17 cellular contexts compared by ENCODE assay signal in the genomic region with DNA sequence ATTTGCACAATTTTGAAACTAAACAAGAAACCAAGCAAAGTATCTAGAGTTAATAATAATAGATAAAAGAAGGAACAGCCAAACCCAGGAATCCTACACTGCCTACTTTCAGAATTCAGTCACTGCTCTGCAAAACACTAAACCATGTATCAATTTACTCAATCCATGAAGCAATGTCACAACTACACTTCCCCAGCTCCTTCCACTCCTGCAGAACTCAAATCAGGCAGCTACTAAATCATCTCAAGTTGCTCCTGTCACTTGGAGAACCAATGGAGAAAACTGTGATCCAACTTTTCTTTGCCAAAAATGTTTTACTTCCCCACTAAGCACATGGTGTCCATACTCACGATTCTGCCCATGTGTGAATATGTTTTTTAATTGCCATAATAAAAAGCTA. TPM values are rescaled to one million over a fixed set of nuclear protein-coding genes. Genes with fewer than 3 reads are reported as not detected.
A peak's percentile ranks its signal among the peaks of the same experiment; 100 is the strongest.
DNase-seq lines count a peak whose midpoint lies in the region; ATAC-seq, FAIRE-seq and TF ChIP-seq lines count a peak whose summit lies in the region.
"Had no signal": no experiment of that assay in that cellular context is flagged by ENCODE, and none has a peak within 500 bp of the region (broad histone marks: within the 10 kb centered on the region; RNA-seq: fewer than 3 reads in every experiment).

No MANE protein-coding gene starts in this region.

- peak; percentile 5 for DNase-seq in NCI-H1105 treated with DMSO at 0.1 percent for 48 hours (lab: John Stamatoyannopoulos, UW)
- DNase-seq in NCI-H1105 (lab: John Stamatoyannopoulos, UW): no peak
- DNase-seq in HEK293T (ENCODE audit: extremely low spot score): peak; percentile 6
- no peak for DNase-seq in H1 (ENCODE audit: low read depth in 1 of 2, low spot score in 2 of 2)
- DNase-seq in gastrocnemius medialis: no peak
- no peak for DNase-seq in C1 segment of cervical spinal cord (lab: John Stamatoyannopoulos, UW)
- no peak for DNase-seq in left ventricle myocardium inferior
- DNase-seq: 8988T; Calu3; CD8-positive, alpha-beta T cell; DMS79 treated with DMSO at 0.1 percent for 48 hours; GF-D8; GOT3; H9; IMR-90 had no signal

- H2BK20ac ChIP-seq in H1 (ENCODE audit: low read length): no peak overlapping the region

- no peak overlapping the region for H2BK15ac ChIP-seq in H1 (ENCODE audit: low read length)

- intact Hi-C loops in gastrocnemius medialis (cut with DNase I; ENCODE audit: low total_unique reads): no loop called here
- intact Hi-C loops in left ventricle myocardium inferior (cut with micrococcal nuclease): no loop called here

- TF ChIP-seq CTCF in H1 (IDR thresholded peaks at IDR 0.05; ENCODE audit: control extremely low read depth in 1 of 3, insufficient read depth in 1 of 3, low read depth in 1 of 3, low read length in 3 of 3): no peak
- no peak for TF ChIP-seq CTCF in gastrocnemius medialis (IDR thresholded peaks at IDR 0.05 in 4 of 5, conservative IDR thresholded peaks at IDR 0.05 in 1 of 5)
- no peak for TF ChIP-seq CTCF in left ventricle myocardium inferior (IDR thresholded peaks at IDR 0.05; ENCODE audit: borderline replicate concordance)

- no peak overlapping the region for H4K5ac ChIP-seq in H1 (ENCODE audit: insufficient read length, low read depth, low read length)

- H3K23me2 ChIP-seq in H1 (ENCODE audit: low read depth, low read length): no peaks in the 10 kb centered on the region

- H2BK5ac ChIP-seq in H1 (ENCODE audit: low read depth, low read length): no peak overlapping the region

- FAIRE-seq in H1 (lab: Jason Lieb, UNC): no peak

- H3K23ac ChIP-seq in H1 (ENCODE audit: insufficient read length): no peak overlapping the region

- H4K20me1 ChIP-seq in H1 (replicated peaks in 1 of 2; ENCODE audit: control insufficient read depth in 1 of 2, insufficient read depth in 2 of 2, low read length in 2 of 2): no peaks in the 10 kb centered on the region
- H4K20me1 ChIP-seq: BLaER1 had no signal

- H3K4me3 ChIP-seq in H1 (ENCODE audit: extremely low read depth in 1 of 4, insufficient read depth in 2 of 4, low read depth in 3 of 4, low read length in 4 of 4) (no peak overlapping the region), gastrocnemius medialis (no peak overlapping the region), left ventricle myocardium inferior (no peak overlapping the region)
- H3K4me3 ChIP-seq: BLaER1 had no signal

- H2BK120ac ChIP-seq in H1 (replicated peaks; ENCODE audit: low read depth, low read length): no peak overlapping the region

- no peaks in the 10 kb centered on the region for H3K79me2 ChIP-seq in H1 (ENCODE audit: control insufficient read depth in 1 of 2, insufficient read depth in 2 of 2, low read length in 2 of 2)

- H3K56ac ChIP-seq in H1 (replicated peaks; ENCODE audit: insufficient read length, low read depth, low read length): no peak overlapping the region

- no peak overlapping the region for H3K4ac ChIP-seq in H1 (replicated peaks; ENCODE audit: insufficient read length, low read depth, low read length)

- no peak overlapping the region for H3K4me2 ChIP-seq in H1 (ENCODE audit: insufficient read depth in 1 of 2, low read depth in 2 of 2, low read length in 2 of 2)
- H3K4me2 ChIP-seq: BLaER1 had no signal

- no peak overlapping the region for H2BK12ac ChIP-seq in H1 (ENCODE audit: low read depth, low read length)

- no peak for TF ChIP-seq POLR2A in H1 (IDR thresholded peaks at IDR 0.05; ENCODE audit: control extremely low read depth in 1 of 2, low read depth in 2 of 2, low read length in 2 of 2)
- no peak for TF ChIP-seq POLR2A in gastrocnemius medialis (IDR thresholded peaks at IDR 0.05)

- POLR2A ChIA-PET in HEK293T (lab: Yijun Ruan, JAX) (no interaction called here), H1 (lab: Charles Lee; ENCODE audit: partially characterized antibody) (interaction anchor here (0.7 kb wide), 1 partner anchor 24 kb away, joined by 3 read pairs; the partner anchor contains the start of gene C11orf58)

- H3K9me3 ChIP-seq in H1 (ENCODE audit: insufficient read depth in 2 of 2, low read depth in 1 of 2, low read length in 1 of 2) (no peaks in the 10 kb centered on the region), gastrocnemius medialis (no peaks in the 10 kb centered on the region), left ventricle myocardium inferior (replicated peaks) (no peaks in the 10 kb centered on the region)
- H3K9me3 ChIP-seq: BLaER1 had no signal

- no peaks in the 10 kb centered on the region for H3K4me1 ChIP-seq in H1 (replicated peaks in 1 of 4; ENCODE audit: control insufficient read depth in 3 of 4, insufficient read depth in 4 of 4, low read length in 3 of 4)
- peaks cover 6% of the 10 kb centered on the region in 2 donors for H3K4me1 ChIP-seq in gastrocnemius medialis
- H3K4me1 ChIP-seq in left ventricle myocardium inferior: no peaks in the 10 kb centered on the region
- H3K4me1 ChIP-seq: BLaER1 had no signal

- CTCF ChIA-PET in HEK293T (lab: Yijun Ruan, JAX) (no interaction called here), H1 (lab: Charles Lee; ENCODE audit: partially characterized antibody) (interaction anchor here (1.6 to 2.0 kb wide), 2 partner anchors 35 to 100 kb away, joined by 3 to 4 read pairs; no protein-coding TSS in a partner anchor)

- H3K9ac ChIP-seq in H1 (replicated peaks in 1 of 4; ENCODE audit: extremely low read depth in 1 of 4, low read depth in 3 of 4, low read length in 3 of 4): no peak overlapping the region
- H3K9ac ChIP-seq: BLaER1 had no signal

- H3K18ac ChIP-seq in H1 (ENCODE audit: extremely low read depth, low read length): no peak overlapping the region

- H3K27me3 ChIP-seq in H1 (replicated peaks in 1 of 4; ENCODE audit: control insufficient read depth in 3 of 4, extremely low read depth in 1 of 4, insufficient read depth in 3 of 4, low read length in 3 of 4) (no peaks in the 10 kb centered on the region), gastrocnemius medialis (no peaks in the 10 kb centered on the region), left ventricle myocardium inferior (ENCODE audit: low read depth) (no peaks in the 10 kb centered on the region)
- H3K27me3 ChIP-seq: BLaER1 had no signal

- H4K91ac ChIP-seq in H1 (replicated peaks; ENCODE audit: insufficient read length, low read length): no peak overlapping the region

- no peak for TF ChIP-seq EP300 in H1 (IDR thresholded peaks at IDR 0.05; ENCODE audit: borderline replicate concordance in 1 of 2, low read depth in 2 of 2, low read length in 2 of 2)

- no peak overlapping the region for H3K27ac ChIP-seq in H1 (ENCODE audit: low read depth, low read length)
- no peak overlapping the region for H3K27ac ChIP-seq in gastrocnemius medialis
- no peak overlapping the region for H3K27ac ChIP-seq in left ventricle myocardium inferior (replicated peaks)
- H3K27ac ChIP-seq: BLaER1, HL-60 had no signal

- 53% methylated on average over 1 of the region's 1 CpG; no CpG with 5 or more reads in 1 of the 2 experiments for WGBS in H1 (ENCODE audit: extremely low coverage in 1 of 2, insufficient coverage in 1 of 2, insufficient read length in 1 of 2, insufficient replicate concordance in 2 of 2, low coverage in 1 of 2, low lambda C conversion rate in 2 of 2, missing lambda C conversion rate in 1 of 2), 2 experiments

- H3K36me3 ChIP-seq in H1 (ENCODE audit: control insufficient read depth in 2 of 4, insufficient read depth in 4 of 4, low read length in 3 of 4) (no peaks in the 10 kb centered on the region), gastrocnemius medialis (no peaks in the 10 kb centered on the region), left ventricle myocardium inferior (no peaks in the 10 kb centered on the region)
- H3K36me3 ChIP-seq: BLaER1 had no signal

- in situ Hi-C loops in gastrocnemius medialis (cut with MboI; ENCODE audit: low sequenced_read_pairs in 4 of 4): no loop called here

- H2AK5ac ChIP-seq in H1 (ENCODE audit: low read depth, low read length): no peak overlapping the region

- H3K14ac ChIP-seq in H1 (ENCODE audit: insufficient read length): no peak overlapping the region

- no peak overlapping the region for H4K8ac ChIP-seq in H1 (ENCODE audit: extremely low read depth, insufficient read depth, low read length)

- no peaks in the 10 kb centered on the region for H3K79me1 ChIP-seq in H1 (ENCODE audit: low read depth, low read length)

- TF ChIP-seq RAD21 in H1 (IDR thresholded peaks at IDR 0.05 in 1 of 2, conservative IDR thresholded peaks at IDR 0.05 in 1 of 2; ENCODE audit: low read depth in 2 of 2, low read length in 2 of 2): no peak

- 0 out of 2 replicates have a peak overlapping the region, but pooled peaks have one; percentile 73 for H2AFZ ChIP-seq in H1 (ENCODE audit: low read length)

- ATAC-seq in gastrocnemius medialis: peak; percentile 65 to 83
- ATAC-seq: CD8-positive, alpha-beta T cell had no signal

TF ChIP-seq in HEK293T, 16 proteins besides CTCF, POLR2A, EP300 and RAD21 (continues in another document):
- TF ChIP-seq, protein P1, sequence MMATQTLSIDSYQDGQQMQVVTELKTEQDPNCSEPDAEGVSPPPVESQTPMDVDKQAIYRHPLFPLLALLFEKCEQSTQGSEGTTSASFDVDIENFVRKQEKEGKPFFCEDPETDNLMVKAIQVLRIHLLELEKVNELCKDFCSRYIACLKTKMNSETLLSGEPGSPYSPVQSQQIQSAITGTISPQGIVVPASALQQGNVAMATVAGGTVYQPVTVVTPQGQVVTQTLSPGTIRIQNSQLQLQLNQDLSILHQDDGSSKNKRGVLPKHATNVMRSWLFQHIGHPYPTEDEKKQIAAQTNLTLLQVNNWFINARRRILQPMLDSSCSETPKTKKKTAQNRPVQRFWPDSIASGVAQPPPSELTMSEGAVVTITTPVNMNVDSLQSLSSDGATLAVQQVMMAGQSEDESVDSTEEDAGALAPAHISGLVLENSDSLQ (IDR thresholded peaks at IDR 0.05): peak; percentile 82

TF ChIP-seq in H1, 55 proteins besides CTCF, POLR2A, EP300 and RAD21 (continues in another document):
- TF ChIP-seq CHD2 (IDR thresholded peaks at IDR 0.05; ENCODE audit: low read length) (no peak), HDAC6 (IDR thresholded peaks at IDR 0.05; ENCODE audit: low read depth, low read length) (no peak), RBBP5 (IDR thresholded peaks at IDR 0.05; ENCODE audit: borderline replicate concordance, low read depth, low read length) (no peak), TCF12 (IDR thresholded peaks at IDR 0.05; ENCODE audit: low read depth, low read length) (no peak)

RNA-seq across cellular contexts. Expression of gene C11orf58, which starts 24.9 kb away (rescaled TPM):
- 161 and 181 TPM in 2 replicates for total RNA-seq in H1 (2021; fragmentation: NEBNext Ultra II Directional; extraction: Animal tissue kit (Norgen Biotek cat#: 25700))
- polyA plus RNA-seq in H1 (2011; rRNA removed): 67.4 and 70.7 TPM in 2 replicates
- polyA plus RNA-seq in H1 (2011; cell fraction: cytosol; rRNA removed): 181 TPM
- 41.0 TPM for polyA plus RNA-seq in H1 (2011; cell fraction: nucleus; rRNA removed)
- polyA plus RNA-seq in H1 (2012, experiment 1 of 2): 228 to 336 TPM (median 257 TPM) in 4 replicates
- 25.3 TPM for polyA plus RNA-seq in H1 (2012, experiment 2 of 2)
- polyA plus RNA-seq in H1 (2013, experiment 1 of 2): 125 TPM
- polyA plus RNA-seq in H1 (2013, experiment 2 of 2): 113 TPM
- 35.3 and 53.0 TPM in 2 replicates for polyA minus RNA-seq in H1 (2011; rRNA and poly(A)+ RNA removed)
- 128 TPM for polyA minus RNA-seq in H1 (2011; cell fraction: cytosol; rRNA and poly(A)+ RNA removed)
- polyA minus RNA-seq in H1 (2011; cell fraction: nucleus; rRNA and poly(A)+ RNA removed): 70.9 TPM
- total RNA-seq in gastrocnemius medialis: 100 to 1,000 TPM; 103 to 170 (median 134) TPM
- 105 TPM for total RNA-seq in left ventricle myocardium inferior

Comparison
In these comparisons a context has a peak if more than half of its experiments do, and no peak if none do; other contexts are left out.
1. DNase-seq: peak in NCI-H1105 treated with DMSO at 0.1 percent for 48 hours (single experiment) and HEK293T (single experiment); none in NCI-H1105 (single experiment), H1 (0 of 2), gastrocnemius medialis (0 of 2), C1 segment of cervical spinal cord (0 of 14) and left ventricle myocardium inferior (single experiment).